2 cellular contexts compared by ENCODE assay signal in the genomic region with DNA sequence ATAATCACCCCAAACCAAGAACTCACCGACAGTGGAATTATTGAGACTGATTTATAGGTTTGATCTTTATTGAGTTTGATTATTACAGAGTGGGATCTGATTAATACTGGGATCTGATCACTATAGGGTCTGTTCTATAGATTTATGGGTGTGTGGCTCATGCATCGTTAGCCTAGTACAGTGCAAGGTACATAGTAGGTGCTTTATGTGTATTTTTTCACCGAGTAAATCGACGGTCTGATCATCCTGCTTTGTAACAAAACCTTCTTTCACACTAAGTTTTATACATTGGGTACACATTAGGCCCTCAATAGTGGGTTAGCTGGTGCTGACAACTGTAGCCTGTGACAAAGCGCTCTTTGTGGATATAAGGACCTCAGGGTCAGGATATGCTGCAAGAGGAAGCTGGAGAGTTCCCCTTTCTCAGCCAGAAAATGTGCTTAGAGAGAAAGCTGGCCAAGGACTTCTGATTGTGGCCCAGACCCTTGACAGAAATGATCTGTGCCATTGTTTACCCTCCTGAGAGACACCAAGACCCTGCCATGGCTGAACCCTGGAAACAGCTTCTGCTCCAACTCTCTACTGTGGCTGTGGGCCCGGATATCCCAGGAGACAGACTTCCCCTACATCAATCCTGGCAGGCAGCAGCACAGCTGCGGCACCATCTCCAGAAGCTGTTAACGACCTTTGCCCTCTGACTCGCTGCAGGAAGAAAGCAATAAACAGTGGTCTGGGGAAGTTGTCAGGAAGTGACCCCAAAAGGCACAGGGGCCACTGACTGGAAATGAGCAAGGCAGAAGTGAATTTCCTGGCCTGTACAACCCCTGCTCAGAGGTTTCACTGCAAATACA.
TF ChIP-seq lines count a peak whose summit lies in the region.

No MANE protein-coding gene starts in this region.

TF ChIP-seq in liver, 16 proteins besides CTCF, POLR2A, EP300 and RAD21 (continued from another document):
- TF ChIP-seq, protein P1, sequence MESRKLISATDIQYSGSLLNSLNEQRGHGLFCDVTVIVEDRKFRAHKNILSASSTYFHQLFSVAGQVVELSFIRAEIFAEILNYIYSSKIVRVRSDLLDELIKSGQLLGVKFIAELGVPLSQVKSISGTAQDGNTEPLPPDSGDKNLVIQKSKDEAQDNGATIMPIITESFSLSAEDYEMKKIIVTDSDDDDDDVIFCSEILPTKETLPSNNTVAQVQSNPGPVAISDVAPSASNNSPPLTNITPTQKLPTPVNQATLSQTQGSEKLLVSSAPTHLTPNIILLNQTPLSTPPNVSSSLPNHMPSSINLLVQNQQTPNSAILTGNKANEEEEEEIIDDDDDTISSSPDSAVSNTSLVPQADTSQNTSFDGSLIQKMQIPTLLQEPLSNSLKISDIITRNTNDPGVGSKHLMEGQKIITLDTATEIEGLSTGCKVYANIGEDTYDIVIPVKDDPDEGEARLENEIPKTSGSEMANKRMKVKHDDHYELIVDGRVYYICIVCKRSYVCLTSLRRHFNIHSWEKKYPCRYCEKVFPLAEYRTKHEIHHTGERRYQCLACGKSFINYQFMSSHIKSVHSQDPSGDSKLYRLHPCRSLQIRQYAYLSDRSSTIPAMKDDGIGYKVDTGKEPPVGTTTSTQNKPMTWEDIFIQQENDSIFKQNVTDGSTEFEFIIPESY (IDR thresholded peaks at IDR 0.05) = no peak
- TF ChIP-seq, protein P2, sequence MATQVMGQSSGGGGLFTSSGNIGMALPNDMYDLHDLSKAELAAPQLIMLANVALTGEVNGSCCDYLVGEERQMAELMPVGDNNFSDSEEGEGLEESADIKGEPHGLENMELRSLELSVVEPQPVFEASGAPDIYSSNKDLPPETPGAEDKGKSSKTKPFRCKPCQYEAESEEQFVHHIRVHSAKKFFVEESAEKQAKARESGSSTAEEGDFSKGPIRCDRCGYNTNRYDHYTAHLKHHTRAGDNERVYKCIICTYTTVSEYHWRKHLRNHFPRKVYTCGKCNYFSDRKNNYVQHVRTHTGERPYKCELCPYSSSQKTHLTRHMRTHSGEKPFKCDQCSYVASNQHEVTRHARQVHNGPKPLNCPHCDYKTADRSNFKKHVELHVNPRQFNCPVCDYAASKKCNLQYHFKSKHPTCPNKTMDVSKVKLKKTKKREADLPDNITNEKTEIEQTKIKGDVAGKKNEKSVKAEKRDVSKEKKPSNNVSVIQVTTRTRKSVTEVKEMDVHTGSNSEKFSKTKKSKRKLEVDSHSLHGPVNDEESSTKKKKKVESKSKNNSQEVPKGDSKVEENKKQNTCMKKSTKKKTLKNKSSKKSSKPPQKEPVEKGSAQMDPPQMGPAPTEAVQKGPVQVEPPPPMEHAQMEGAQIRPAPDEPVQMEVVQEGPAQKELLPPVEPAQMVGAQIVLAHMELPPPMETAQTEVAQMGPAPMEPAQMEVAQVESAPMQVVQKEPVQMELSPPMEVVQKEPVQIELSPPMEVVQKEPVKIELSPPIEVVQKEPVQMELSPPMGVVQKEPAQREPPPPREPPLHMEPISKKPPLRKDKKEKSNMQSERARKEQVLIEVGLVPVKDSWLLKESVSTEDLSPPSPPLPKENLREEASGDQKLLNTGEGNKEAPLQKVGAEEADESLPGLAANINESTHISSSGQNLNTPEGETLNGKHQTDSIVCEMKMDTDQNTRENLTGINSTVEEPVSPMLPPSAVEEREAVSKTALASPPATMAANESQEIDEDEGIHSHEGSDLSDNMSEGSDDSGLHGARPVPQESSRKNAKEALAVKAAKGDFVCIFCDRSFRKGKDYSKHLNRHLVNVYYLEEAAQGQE (IDR thresholded peaks at IDR 0.05) = peak; percentile 39
- TF ChIP-seq FOXA2 (IDR thresholded peaks at IDR 0.05) (no peak), HNF4A (conservative IDR thresholded peaks at IDR 0.05) (no peak), FOXA1 (IDR thresholded peaks at IDR 0.05) (no peak), TAF1 (conservative IDR thresholded peaks at IDR 0.05) (no peak), JUND (IDR thresholded peaks at IDR 0.05) (no peak), RXRA (IDR thresholded peaks at IDR 0.05) (peak; percentile 71 to 75), NR2F2 (IDR thresholded peaks at IDR 0.05) (peak; percentile 100), GABPA (IDR thresholded peaks at IDR 0.05 in 1 of 2, conservative IDR thresholded peaks at IDR 0.05 in 1 of 2) (peak in 1 of 2 donors; percentile 41), EGR1 (IDR thresholded peaks at IDR 0.05; ENCODE audit: low read depth in 2 of 2) (peak in 1 of 2 donors; percentile 26), SP1 (IDR thresholded peaks at IDR 0.05) (peak; percentile 74), YY1 (IDR thresholded peaks at IDR 0.05) (no peak)

TF ChIP-seq in GM23338, 12 proteins besides CTCF, POLR2A, EP300 and RAD21 (continued from another document):
- TF ChIP-seq, protein P3, sequence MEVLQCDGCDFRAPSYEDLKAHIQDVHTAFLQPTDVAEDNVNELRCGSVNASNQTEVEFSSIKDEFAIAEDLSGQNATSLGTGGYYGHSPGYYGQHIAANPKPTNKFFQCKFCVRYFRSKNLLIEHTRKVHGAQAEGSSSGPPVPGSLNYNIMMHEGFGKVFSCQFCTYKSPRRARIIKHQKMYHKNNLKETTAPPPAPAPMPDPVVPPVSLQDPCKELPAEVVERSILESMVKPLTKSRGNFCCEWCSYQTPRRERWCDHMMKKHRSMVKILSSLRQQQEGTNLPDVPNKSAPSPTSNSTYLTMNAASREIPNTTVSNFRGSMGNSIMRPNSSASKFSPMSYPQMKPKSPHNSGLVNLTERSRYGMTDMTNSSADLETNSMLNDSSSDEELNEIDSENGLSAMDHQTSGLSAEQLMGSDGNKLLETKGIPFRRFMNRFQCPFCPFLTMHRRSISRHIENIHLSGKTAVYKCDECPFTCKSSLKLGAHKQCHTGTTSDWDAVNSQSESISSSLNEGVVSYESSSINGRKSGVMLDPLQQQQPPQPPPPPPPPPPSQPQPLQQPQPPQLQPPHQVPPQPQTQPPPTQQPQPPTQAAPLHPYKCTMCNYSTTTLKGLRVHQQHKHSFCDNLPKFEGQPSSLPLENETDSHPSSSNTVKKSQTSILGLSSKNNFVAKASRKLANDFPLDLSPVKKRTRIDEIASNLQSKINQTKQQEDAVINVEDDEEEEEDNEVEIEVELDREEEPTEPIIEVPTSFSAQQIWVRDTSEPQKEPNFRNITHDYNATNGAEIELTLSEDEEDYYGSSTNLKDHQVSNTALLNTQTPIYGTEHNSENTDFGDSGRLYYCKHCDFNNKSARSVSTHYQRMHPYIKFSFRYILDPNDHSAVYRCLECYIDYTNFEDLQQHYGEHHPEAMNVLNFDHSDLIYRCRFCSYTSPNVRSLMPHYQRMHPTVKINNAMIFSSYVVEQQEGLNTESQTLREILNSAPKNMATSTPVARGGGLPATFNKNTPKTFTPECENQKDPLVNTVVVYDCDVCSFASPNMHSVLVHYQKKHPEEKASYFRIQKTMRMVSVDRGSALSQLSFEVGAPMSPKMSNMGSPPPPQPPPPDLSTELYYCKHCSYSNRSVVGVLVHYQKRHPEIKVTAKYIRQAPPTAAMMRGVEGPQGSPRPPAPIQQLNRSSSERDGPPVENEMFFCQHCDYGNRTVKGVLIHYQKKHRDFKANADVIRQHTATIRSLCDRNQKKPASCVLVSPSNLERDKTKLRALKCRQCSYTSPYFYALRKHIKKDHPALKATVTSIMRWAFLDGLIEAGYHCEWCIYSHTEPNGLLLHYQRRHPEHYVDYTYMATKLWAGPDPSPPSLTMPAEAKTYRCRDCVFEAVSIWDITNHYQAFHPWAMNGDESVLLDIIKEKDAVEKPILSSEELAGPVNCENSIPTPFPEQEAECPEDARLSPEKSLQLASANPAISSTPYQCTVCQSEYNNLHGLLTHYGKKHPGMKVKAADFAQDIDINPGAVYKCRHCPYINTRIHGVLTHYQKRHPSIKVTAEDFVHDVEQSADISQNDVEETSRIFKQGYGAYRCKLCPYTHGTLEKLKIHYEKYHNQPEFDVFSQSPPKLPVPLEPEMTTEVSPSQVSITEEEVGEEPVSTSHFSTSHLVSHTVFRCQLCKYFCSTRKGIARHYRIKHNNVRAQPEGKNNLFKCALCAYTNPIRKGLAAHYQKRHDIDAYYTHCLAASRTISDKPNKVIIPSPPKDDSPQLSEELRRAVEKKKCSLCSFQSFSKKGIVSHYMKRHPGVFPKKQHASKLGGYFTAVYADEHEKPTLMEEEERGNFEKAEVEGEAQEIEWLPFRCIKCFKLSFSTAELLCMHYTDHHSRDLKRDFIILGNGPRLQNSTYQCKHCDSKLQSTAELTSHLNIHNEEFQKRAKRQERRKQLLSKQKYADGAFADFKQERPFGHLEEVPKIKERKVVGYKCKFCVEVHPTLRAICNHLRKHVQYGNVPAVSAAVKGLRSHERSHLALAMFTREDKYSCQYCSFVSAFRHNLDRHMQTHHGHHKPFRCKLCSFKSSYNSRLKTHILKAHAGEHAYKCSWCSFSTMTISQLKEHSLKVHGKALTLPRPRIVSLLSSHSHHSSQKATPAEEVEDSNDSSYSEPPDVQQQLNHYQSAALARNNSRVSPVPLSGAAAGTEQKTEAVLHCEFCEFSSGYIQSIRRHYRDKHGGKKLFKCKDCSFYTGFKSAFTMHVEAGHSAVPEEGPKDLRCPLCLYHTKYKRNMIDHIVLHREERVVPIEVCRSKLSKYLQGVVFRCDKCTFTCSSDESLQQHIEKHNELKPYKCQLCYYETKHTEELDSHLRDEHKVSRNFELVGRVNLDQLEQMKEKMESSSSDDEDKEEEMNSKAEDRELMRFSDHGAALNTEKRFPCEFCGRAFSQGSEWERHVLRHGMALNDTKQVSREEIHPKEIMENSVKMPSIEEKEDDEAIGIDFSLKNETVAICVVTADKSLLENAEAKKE (CRISPR knock-in tag; IDR thresholded peaks at IDR 0.05) = no peak
- TF ChIP-seq EZH2phosphoT487 (IDR thresholded peaks at IDR 0.05; ENCODE audit: unreplicated experiment) = no peak
- TF ChIP-seq, protein P2 (IDR thresholded peaks at IDR 0.05; ENCODE audit: unreplicated experiment) = no peak
- no peak for TF ChIP-seq ZNF331 (CRISPR knock-in tag; IDR thresholded peaks at IDR 0.05; ENCODE audit: low read depth)
- TF ChIP-seq, protein P4, sequence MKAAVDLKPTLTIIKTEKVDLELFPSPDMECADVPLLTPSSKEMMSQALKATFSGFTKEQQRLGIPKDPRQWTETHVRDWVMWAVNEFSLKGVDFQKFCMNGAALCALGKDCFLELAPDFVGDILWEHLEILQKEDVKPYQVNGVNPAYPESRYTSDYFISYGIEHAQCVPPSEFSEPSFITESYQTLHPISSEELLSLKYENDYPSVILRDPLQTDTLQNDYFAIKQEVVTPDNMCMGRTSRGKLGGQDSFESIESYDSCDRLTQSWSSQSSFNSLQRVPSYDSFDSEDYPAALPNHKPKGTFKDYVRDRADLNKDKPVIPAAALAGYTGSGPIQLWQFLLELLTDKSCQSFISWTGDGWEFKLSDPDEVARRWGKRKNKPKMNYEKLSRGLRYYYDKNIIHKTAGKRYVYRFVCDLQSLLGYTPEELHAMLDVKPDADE (IDR thresholded peaks at IDR 0.05) = no peak
- no peak for TF ChIP-seq JUNB (IDR thresholded peaks at IDR 0.05; ENCODE audit: unreplicated experiment)
- no peak for TF ChIP-seq EZH2 (IDR thresholded peaks at IDR 0.05; ENCODE audit: low read depth, unreplicated experiment)
- no peak for TF ChIP-seq CREB1 (CRISPR knock-in tag; IDR thresholded peaks at IDR 0.05; ENCODE audit: low read depth)
